1 cellular context compared by ENCODE assay signal in genomic region chr2:219177594-219178376, GRCh38.
TF ChIP-seq lines count a peak whose summit lies in the region.

A gene with protein sequence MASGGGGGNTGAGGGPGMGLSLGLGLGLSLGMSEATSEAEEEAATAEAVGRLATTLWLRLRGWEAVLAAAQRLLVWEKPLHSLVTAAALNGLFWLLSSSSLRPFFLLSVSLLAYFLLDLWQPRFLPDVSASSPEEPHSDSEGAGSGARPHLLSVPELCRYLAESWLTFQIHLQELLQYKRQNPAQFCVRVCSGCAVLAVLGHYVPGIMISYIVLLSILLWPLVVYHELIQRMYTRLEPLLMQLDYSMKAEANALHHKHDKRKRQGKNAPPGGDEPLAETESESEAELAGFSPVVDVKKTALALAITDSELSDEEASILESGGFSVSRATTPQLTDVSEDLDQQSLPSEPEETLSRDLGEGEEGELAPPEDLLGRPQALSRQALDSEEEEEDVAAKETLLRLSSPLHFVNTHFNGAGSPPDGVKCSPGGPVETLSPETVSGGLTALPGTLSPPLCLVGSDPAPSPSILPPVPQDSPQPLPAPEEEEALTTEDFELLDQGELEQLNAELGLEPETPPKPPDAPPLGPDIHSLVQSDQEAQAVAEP (plus strand): TSS chr2:219178275. CDS start chr2:219178353, 78 bp downstream.

TF ChIP-seq in K562, 482 proteins besides CTCF, POLR2A, EP300 and RAD21 (continued from another document and continues in another):
- no peak for TF ChIP-seq NR4A1 (CRISPR knock-in tag; IDR thresholded peaks at IDR 0.05)
- TF ChIP-seq NR4A1 (tag; IDR thresholded peaks at IDR 0.05), result no peak
- TF ChIP-seq ZNF408 (CRISPR knock-in tag; IDR thresholded peaks at IDR 0.05; ENCODE audit: low read depth), result no peak
- TF ChIP-seq DIDO1 (tag; IDR thresholded peaks at IDR 0.05; ENCODE audit: low read depth), result no peak
- no peak for TF ChIP-seq THRA (IDR thresholded peaks at IDR 0.05)
- TF ChIP-seq SUPT5H (IDR thresholded peaks at IDR 0.05), result peak; percentile 80
- no peak for TF ChIP-seq MIER1 (IDR thresholded peaks at IDR 0.05; ENCODE audit: low read depth)
- no peak for TF ChIP-seq CBX8 (IDR thresholded peaks at IDR 0.05; ENCODE audit: borderline replicate concordance, extremely low read depth, low read depth, low read length, poor library complexity, severe bottlenecking)
- 0 out of 2 replicates have a peak, but pooled peaks have one; percentile 5 for TF ChIP-seq ZNF41 (CRISPR knock-in tag; conservative IDR thresholded peaks at IDR 0.05)
- TF ChIP-seq ZEB2 (IDR thresholded peaks at IDR 0.05), result no peak
- TF ChIP-seq NFYB (IDR thresholded peaks at IDR 0.05; ENCODE audit: extremely low read depth, insufficient read length), result no peak
- TF ChIP-seq SAFB (IDR thresholded peaks at IDR 0.05; ENCODE audit: borderline replicate concordance, low read depth, low read length), result no peak
- TF ChIP-seq TEAD2 (tag; IDR thresholded peaks at IDR 0.05), result no peak
- TF ChIP-seq, protein P1, sequence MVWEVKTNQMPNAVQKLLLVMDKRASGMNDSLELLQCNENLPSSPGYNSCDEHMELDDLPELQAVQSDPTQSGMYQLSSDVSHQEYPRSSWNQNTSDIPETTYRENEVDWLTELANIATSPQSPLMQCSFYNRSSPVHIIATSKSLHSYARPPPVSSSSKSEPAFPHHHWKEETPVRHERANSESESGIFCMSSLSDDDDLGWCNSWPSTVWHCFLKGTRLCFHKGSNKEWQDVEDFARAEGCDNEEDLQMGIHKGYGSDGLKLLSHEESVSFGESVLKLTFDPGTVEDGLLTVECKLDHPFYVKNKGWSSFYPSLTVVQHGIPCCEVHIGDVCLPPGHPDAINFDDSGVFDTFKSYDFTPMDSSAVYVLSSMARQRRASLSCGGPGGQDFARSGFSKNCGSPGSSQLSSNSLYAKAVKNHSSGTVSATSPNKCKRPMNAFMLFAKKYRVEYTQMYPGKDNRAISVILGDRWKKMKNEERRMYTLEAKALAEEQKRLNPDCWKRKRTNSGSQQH (CRISPR knock-in tag; IDR thresholded peaks at IDR 0.05), result peak; percentile 57; the same call in 1 of the 2 replicates
- TF ChIP-seq EZH2 (IDR thresholded peaks at IDR 0.05; ENCODE audit: borderline replicate concordance, low read depth, low read length), result no peak
- no peak for TF ChIP-seq SRSF1 (IDR thresholded peaks at IDR 0.05; ENCODE audit: low read depth, low read length)
- no peak for TF ChIP-seq ZNF507 (tag; conservative IDR thresholded peaks at IDR 0.05)
- TF ChIP-seq ZNF589 (CRISPR knock-in tag; IDR thresholded peaks at IDR 0.05; ENCODE audit: low read depth), result no peak
- TF ChIP-seq KAT7 (CRISPR knock-in tag; IDR thresholded peaks at IDR 0.05; ENCODE audit: borderline replicate concordance), result no peak
- no peak for TF ChIP-seq ARHGAP35 (IDR thresholded peaks at IDR 0.05; ENCODE audit: partially characterized antibody)
- no peak for TF ChIP-seq ZNF224 (CRISPR knock-in tag; IDR thresholded peaks at IDR 0.05)
- TF ChIP-seq ZNF707 (CRISPR knock-in tag; conservative IDR thresholded peaks at IDR 0.05), result no peak
- TF ChIP-seq ZNF445 (CRISPR knock-in tag; IDR thresholded peaks at IDR 0.05; ENCODE audit: low read depth), result no peak
- no peak for TF ChIP-seq BACH1 (tag; IDR thresholded peaks at IDR 0.05)
- TF ChIP-seq GABPB1 (CRISPR knock-in tag; IDR thresholded peaks at IDR 0.05), result peak; percentile 40; the same call in 1 of the 2 replicates
- TF ChIP-seq, protein P2, sequence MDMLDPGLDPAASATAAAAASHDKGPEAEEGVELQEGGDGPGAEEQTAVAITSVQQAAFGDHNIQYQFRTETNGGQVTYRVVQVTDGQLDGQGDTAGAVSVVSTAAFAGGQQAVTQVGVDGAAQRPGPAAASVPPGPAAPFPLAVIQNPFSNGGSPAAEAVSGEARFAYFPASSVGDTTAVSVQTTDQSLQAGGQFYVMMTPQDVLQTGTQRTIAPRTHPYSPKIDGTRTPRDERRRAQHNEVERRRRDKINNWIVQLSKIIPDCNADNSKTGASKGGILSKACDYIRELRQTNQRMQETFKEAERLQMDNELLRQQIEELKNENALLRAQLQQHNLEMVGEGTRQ (CRISPR knock-in tag; IDR thresholded peaks at IDR 0.05), result peak; percentile 95
- TF ChIP-seq FOXJ3 (CRISPR knock-in tag; IDR thresholded peaks at IDR 0.05), result no peak
- no peak for TF ChIP-seq FOXK1 (CRISPR knock-in tag; IDR thresholded peaks at IDR 0.05; ENCODE audit: borderline replicate concordance)
- TF ChIP-seq ELF1 (tag; IDR thresholded peaks at IDR 0.05), result no peak
- TF ChIP-seq NR2C2 (CRISPR knock-in tag; IDR thresholded peaks at IDR 0.05), result no peak
- peak; percentile 49 for TF ChIP-seq NR2C2 (tag; IDR thresholded peaks at IDR 0.05)
- no peak for TF ChIP-seq ZFP1 (CRISPR knock-in tag; IDR thresholded peaks at IDR 0.05)
- TF ChIP-seq SAP30 (IDR thresholded peaks at IDR 0.05; ENCODE audit: borderline replicate concordance, insufficient read depth, low read depth, low read length, poor library complexity, severe bottlenecking), result no peak
- no peak for TF ChIP-seq LCOR (CRISPR knock-in tag; IDR thresholded peaks at IDR 0.05)
- TF ChIP-seq ZFX (CRISPR knock-in tag; IDR thresholded peaks at IDR 0.05), result 0 out of 2 replicates have a peak, but pooled peaks have one; percentile 22
- no peak for TF ChIP-seq ETV6 (IDR thresholded peaks at IDR 0.05; ENCODE audit: borderline replicate concordance in 1 of 2, low read depth in 2 of 2, low read length in 1 of 2)
- no peak for TF ChIP-seq ETV6 (CRISPR knock-in tag; IDR thresholded peaks at IDR 0.05; ENCODE audit: borderline replicate concordance)
- TF ChIP-seq FOXP1 (CRISPR knock-in tag; IDR thresholded peaks at IDR 0.05), result 0 out of 2 replicates have a peak, but pooled peaks have one; percentile 39
- TF ChIP-seq NKRF (IDR thresholded peaks at IDR 0.05; ENCODE audit: borderline replicate concordance), result no peak
- TF ChIP-seq, protein P3, sequence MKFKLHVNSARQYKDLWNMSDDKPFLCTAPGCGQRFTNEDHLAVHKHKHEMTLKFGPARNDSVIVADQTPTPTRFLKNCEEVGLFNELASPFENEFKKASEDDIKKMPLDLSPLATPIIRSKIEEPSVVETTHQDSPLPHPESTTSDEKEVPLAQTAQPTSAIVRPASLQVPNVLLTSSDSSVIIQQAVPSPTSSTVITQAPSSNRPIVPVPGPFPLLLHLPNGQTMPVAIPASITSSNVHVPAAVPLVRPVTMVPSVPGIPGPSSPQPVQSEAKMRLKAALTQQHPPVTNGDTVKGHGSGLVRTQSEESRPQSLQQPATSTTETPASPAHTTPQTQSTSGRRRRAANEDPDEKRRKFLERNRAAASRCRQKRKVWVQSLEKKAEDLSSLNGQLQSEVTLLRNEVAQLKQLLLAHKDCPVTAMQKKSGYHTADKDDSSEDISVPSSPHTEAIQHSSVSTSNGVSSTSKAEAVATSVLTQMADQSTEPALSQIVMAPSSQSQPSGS (CRISPR knock-in tag; IDR thresholded peaks at IDR 0.05), result no peak
- TF ChIP-seq HEY1 (CRISPR knock-in tag; IDR thresholded peaks at IDR 0.05; ENCODE audit: borderline replicate concordance), result no peak
- TF ChIP-seq ZSCAN32 (CRISPR knock-in tag; IDR thresholded peaks at IDR 0.05), result no peak
- TF ChIP-seq ZNF76 (CRISPR knock-in tag; IDR thresholded peaks at IDR 0.05; ENCODE audit: borderline replicate concordance), result no peak
- TF ChIP-seq ZNF584 (CRISPR knock-in tag; IDR thresholded peaks at IDR 0.05; ENCODE audit: low read depth), result 0 out of 2 replicates have a peak, but pooled peaks have one; percentile 51
- no peak for TF ChIP-seq ZNF436 (CRISPR knock-in tag; IDR thresholded peaks at IDR 0.05)
- TF ChIP-seq PBX2 (CRISPR knock-in tag; IDR thresholded peaks at IDR 0.05; ENCODE audit: low read depth), result no peak
- no peak for TF ChIP-seq PBX2 (tag; conservative IDR thresholded peaks at IDR 0.05; ENCODE audit: low read depth)
- TF ChIP-seq ZNF324 (CRISPR knock-in tag; IDR thresholded peaks at IDR 0.05), result no peak
- TF ChIP-seq CAMTA2 (CRISPR knock-in tag; conservative IDR thresholded peaks at IDR 0.05), result no peak
- peak; percentile 71 for TF ChIP-seq GABPA (tag; conservative IDR thresholded peaks at IDR 0.05; ENCODE audit: low read depth)
- no peak for TF ChIP-seq CBX2 (IDR thresholded peaks at IDR 0.05; ENCODE audit: insufficient read depth, low read length, poor library complexity, severe bottlenecking)
- no peak for TF ChIP-seq SREBF1 (IDR thresholded peaks at IDR 0.05; ENCODE audit: borderline replicate concordance, low read depth, low read length)
- no peak for TF ChIP-seq ZNF444 (CRISPR knock-in tag; IDR thresholded peaks at IDR 0.05)
- peak in 1 of 2 experiments; percentile 26; a peak in 1 of 4 replicates for TF ChIP-seq UBTF (IDR thresholded peaks at IDR 0.05; ENCODE audit: borderline replicate concordance in 1 of 2, low read depth in 2 of 2, low read length in 2 of 2)
- TF ChIP-seq ZNF778 (CRISPR knock-in tag; IDR thresholded peaks at IDR 0.05), result no peak
- no peak for TF ChIP-seq ARNT (IDR thresholded peaks at IDR 0.05)
- TF ChIP-seq ZNF79 (CRISPR knock-in tag; IDR thresholded peaks at IDR 0.05; ENCODE audit: low read depth), result no peak
- TF ChIP-seq, protein P4, sequence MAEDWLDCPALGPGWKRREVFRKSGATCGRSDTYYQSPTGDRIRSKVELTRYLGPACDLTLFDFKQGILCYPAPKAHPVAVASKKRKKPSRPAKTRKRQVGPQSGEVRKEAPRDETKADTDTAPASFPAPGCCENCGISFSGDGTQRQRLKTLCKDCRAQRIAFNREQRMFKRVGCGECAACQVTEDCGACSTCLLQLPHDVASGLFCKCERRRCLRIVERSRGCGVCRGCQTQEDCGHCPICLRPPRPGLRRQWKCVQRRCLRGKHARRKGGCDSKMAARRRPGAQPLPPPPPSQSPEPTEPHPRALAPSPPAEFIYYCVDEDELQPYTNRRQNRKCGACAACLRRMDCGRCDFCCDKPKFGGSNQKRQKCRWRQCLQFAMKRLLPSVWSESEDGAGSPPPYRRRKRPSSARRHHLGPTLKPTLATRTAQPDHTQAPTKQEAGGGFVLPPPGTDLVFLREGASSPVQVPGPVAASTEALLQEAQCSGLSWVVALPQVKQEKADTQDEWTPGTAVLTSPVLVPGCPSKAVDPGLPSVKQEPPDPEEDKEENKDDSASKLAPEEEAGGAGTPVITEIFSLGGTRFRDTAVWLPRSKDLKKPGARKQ (CRISPR knock-in tag; IDR thresholded peaks at IDR 0.05), result no peak
- TF ChIP-seq SETDB1 (IDR thresholded peaks at IDR 0.05; ENCODE audit: low read length), result no peak
- TF ChIP-seq SIN3B (IDR thresholded peaks at IDR 0.05; ENCODE audit: low read depth), result peak; percentile 79
